ENCODE assay signal across 24 cellular contexts in genomic region chr1:28499553-28499952, GRCh38.
"Had no signal": no experiment of that assay in that cellular context is flagged by ENCODE, and none has a peak within 500 bp of the region (broad histone marks: within the 10 kb centered on the region; RNA-seq: fewer than 3 reads in every experiment).

No MANE protein-coding gene starts in this region.

- ATAC-seq: activated T-helper 17 cell treated with anti-CD3 and anti-CD28 coated beads, Interleukin-2, amount 50 U/mL, for 72 hours; gastroesophageal sphincter; heart left ventricle; left colon; mucosa of descending colon; right lobe of liver; stimulated activated effector memory CD8-positive, alpha-beta T cell treated with anti-CD3 and anti-CD28 coated beads, Interleukin-12 subunit alpha, Interleukin-12 subunit beta, amount 100 ng/mL, for 72 hours had no signal

- FAIRE-seq: astrocyte, colon, keratinocyte had no signal

- H3K4me3 Mint-ChIP-seq: activated naive CD8-positive, alpha-beta T cell treated with anti-CD3 and anti-CD28 coated beads for 36 hours; activated T-cell treated with anti-CD3 and anti-CD28 coated beads, Interleukin-2, amount 50 U/mL, for 24 hours; activated T-helper 17 cell treated with anti-CD3 and anti-CD28 coated beads, Interleukin-2, amount 50 U/mL, for 72 hours; central memory CD8-positive, alpha-beta T cell; nephron progenitor cell; stimulated activated effector memory CD8-positive, alpha-beta T cell treated with anti-CD3 and anti-CD28 coated beads, Interleukin-12 subunit alpha, Interleukin-12 subunit beta, amount 100 ng/mL, for 72 hours had no signal

- H3K27me3 ChIP-seq: gastroesophageal sphincter, heart left ventricle, right lobe of liver, transverse colon, vagina had no signal

- H3K9me3 Mint-ChIP-seq: activated naive CD8-positive, alpha-beta T cell treated with anti-CD3 and anti-CD28 coated beads for 36 hours; activated T-cell treated with anti-CD3 and anti-CD28 coated beads, Interleukin-2, amount 50 U/mL, for 24 hours; activated T-helper 17 cell treated with anti-CD3 and anti-CD28 coated beads, Interleukin-2, amount 50 U/mL, for 72 hours; central memory CD8-positive, alpha-beta T cell; nephron progenitor cell; stimulated activated effector memory CD8-positive, alpha-beta T cell treated with anti-CD3 and anti-CD28 coated beads, Interleukin-12 subunit alpha, Interleukin-12 subunit beta, amount 100 ng/mL, for 72 hours had no signal

- H3K4me3 ChIP-seq: gastroesophageal sphincter, heart left ventricle, mucosa of descending colon, right lobe of liver, skin epidermis, transverse colon, vagina had no signal

- H3K9ac ChIP-seq: parathyroid adenoma had no signal

- H3K27ac Mint-ChIP-seq: activated naive CD8-positive, alpha-beta T cell treated with anti-CD3 and anti-CD28 coated beads for 36 hours; activated T-cell treated with anti-CD3 and anti-CD28 coated beads, Interleukin-2, amount 50 U/mL, for 24 hours; activated T-helper 17 cell treated with anti-CD3 and anti-CD28 coated beads, Interleukin-2, amount 50 U/mL, for 72 hours; nephron progenitor cell had no signal

- H3K9me3 ChIP-seq: gastroesophageal sphincter, heart left ventricle, mucosa of descending colon, right lobe of liver, transverse colon, vagina had no signal

- H3K27me3 Mint-ChIP-seq: activated naive CD8-positive, alpha-beta T cell treated with anti-CD3 and anti-CD28 coated beads for 36 hours; activated T-cell treated with anti-CD3 and anti-CD28 coated beads, Interleukin-2, amount 50 U/mL, for 24 hours; activated T-helper 17 cell treated with anti-CD3 and anti-CD28 coated beads, Interleukin-2, amount 50 U/mL, for 72 hours; central memory CD8-positive, alpha-beta T cell had no signal

- H3K27ac ChIP-seq: gastroesophageal sphincter, heart left ventricle, parathyroid adenoma, right lobe of liver, skin epidermis, transverse colon, vagina, VCaP had no signal

- H3K4me1 Mint-ChIP-seq: central memory CD8-positive, alpha-beta T cell; nephron progenitor cell; stimulated activated effector memory CD8-positive, alpha-beta T cell treated with anti-CD3 and anti-CD28 coated beads, Interleukin-12 subunit alpha, Interleukin-12 subunit beta, amount 100 ng/mL, for 72 hours had no signal

- DNase-seq: activated CD4-positive, alpha-beta T cell treated with anti-CD3 and anti-CD28 coated beads for 1 hour; activated naive CD4-positive, alpha-beta T cell; activated naive CD8-positive, alpha-beta T cell treated with anti-CD3 and anti-CD28 coated beads for 36 hours; activated T-cell treated with anti-CD3 and anti-CD28 coated beads, Interleukin-2, amount 50 U/mL, for 24 hours; heart left ventricle; left colon; mesenchymal stem cell; mucosa of descending colon; nephron progenitor cell; nucleus accumbens; right lobe of liver; stimulated activated CD4-positive, alpha-beta T cell treated with anti-CD3 and anti-CD28 coated beads, Interleukin-1b, Interleukin-23, amount 100 ng/mL, for 48 hours; transverse colon had no signal

- H3K4me1 ChIP-seq: gastroesophageal sphincter, heart left ventricle, parathyroid adenoma, right lobe of liver, vagina had no signal

- H3K79me2 ChIP-seq: parathyroid adenoma had no signal

- H2AFZ ChIP-seq: parathyroid adenoma had no signal
